Comparison of ENCODE assay signal across 1 cellular context in the genomic region with DNA sequence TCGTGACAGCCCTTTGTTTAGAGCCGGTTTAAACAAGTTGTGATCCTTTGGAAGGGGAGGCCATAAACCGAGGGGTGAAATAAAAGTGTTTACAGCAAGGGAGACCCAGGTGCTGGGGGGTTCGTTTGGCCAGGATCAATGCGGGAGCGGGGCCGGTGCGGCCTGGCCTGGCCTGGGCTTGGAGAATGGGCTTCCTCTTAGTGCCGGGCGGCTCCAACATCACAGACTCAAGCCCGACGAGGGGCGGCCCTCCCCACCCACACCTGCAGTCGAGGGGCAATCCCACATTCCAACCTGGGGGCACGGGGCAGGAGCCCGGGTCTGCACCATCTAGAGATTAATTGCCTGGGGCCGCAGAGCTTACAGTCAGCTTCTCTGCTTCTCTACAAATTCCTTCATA.
TF ChIP-seq lines count a peak whose summit lies in the region.

No MANE protein-coding gene starts in this region.

TF ChIP-seq in H1, 55 proteins besides CTCF, POLR2A, EP300 and RAD21:
- TF ChIP-seq MAFK (IDR thresholded peaks at IDR 0.05; ENCODE audit: low read depth, low read length) (no peak), GTF2F1 (IDR thresholded peaks at IDR 0.05; ENCODE audit: borderline replicate concordance, low read depth, low read length) (no peak), SIX5 (IDR thresholded peaks at IDR 0.05; ENCODE audit: low read depth, low read length) (no peak), CTBP2 (IDR thresholded peaks at IDR 0.05; ENCODE audit: borderline replicate concordance, insufficient read depth, insufficient read length, low read length) (no peak), EGR1 (IDR thresholded peaks at IDR 0.05; ENCODE audit: borderline replicate concordance, low read depth, low read length) (no peak), RFX5 (IDR thresholded peaks at IDR 0.05; ENCODE audit: borderline replicate concordance, low read depth, low read length) (no peak), SUZ12 (IDR thresholded peaks at IDR 0.05; ENCODE audit: low read length) (no peak), KDM4A (IDR thresholded peaks at IDR 0.05; ENCODE audit: low read depth, low read length, severe bottlenecking) (no peak), CBX8 (IDR thresholded peaks at IDR 0.05; ENCODE audit: borderline replicate concordance, low read depth, low read length) (no peak), ASH2L (IDR thresholded peaks at IDR 0.05; ENCODE audit: low read length) (no peak), SAP30 (IDR thresholded peaks at IDR 0.05; ENCODE audit: insufficient read depth, insufficient replicate concordance, low read length) (no peak), KDM5A (IDR thresholded peaks at IDR 0.05; ENCODE audit: low read length) (no peak), HDAC2 (IDR thresholded peaks at IDR 0.05; ENCODE audit: borderline replicate concordance in 1 of 2, low read depth in 2 of 2, low read length in 2 of 2) (no peak), RBBP5 (IDR thresholded peaks at IDR 0.05; ENCODE audit: borderline replicate concordance, low read depth, low read length) (no peak)
